ENCODE assay signal across 13 cellular contexts in genomic region chr13:23463631-23464030, GRCh38.
"Had no signal": no experiment of that assay in that cellular context is flagged by ENCODE, and none has a peak within 500 bp of the region (broad histone marks: within the 10 kb centered on the region; RNA-seq: fewer than 3 reads in every experiment).

No MANE protein-coding gene starts in this region.

- H3K27me3 ChIP-seq: adrenal gland, esophagus squamous epithelium had no signal

- H3K36me3 Mint-ChIP-seq: activated naive CD4-positive, alpha-beta T cell treated with anti-CD3 and anti-CD28 coated beads, Interleukin-2, amount 50 U/mL, for 72 hours; stimulated activated naive B cell treated with anti-CD40 and anti-IgM and Interleukin-4, amounts not matched to agents 10 μg/mL and 1 μg/mL and 100 μg/mL, for 72 hours had no signal

- H3K9me3 Mint-ChIP-seq: activated naive CD4-positive, alpha-beta T cell treated with anti-CD3 and anti-CD28 coated beads, Interleukin-2, amount 50 U/mL, for 72 hours; activated T-helper 1 cell treated with anti-CD3 and anti-CD28 coated beads, Interleukin-12 subunit alpha, Interleukin-12 subunit beta, Interleukin-2, Interleukin-4 antibody, amounts not matched to agents 30 ng/mL and 10 ng/mL and 1 ng/mL, durations not matched to agents 14 hours and 24 hours and 36 hours; dendritic cell treated with granulocyte-macrophage colony-stimulating factor and Interleukin-4, amounts not matched to agents 40 ng/mL and 50 ng/mL, for 4 days; stimulated activated naive B cell treated with anti-CD40 and anti-IgM and Interleukin-4, amounts not matched to agents 10 μg/mL and 1 μg/mL and 100 μg/mL, for 72 hours had no signal

- H3K27ac Mint-ChIP-seq: activated naive CD4-positive, alpha-beta T cell treated with anti-CD3 and anti-CD28 coated beads, Interleukin-2, amount 50 U/mL, for 72 hours; activated T-helper 1 cell treated with anti-CD3 and anti-CD28 coated beads, Interleukin-12 subunit alpha, Interleukin-12 subunit beta, Interleukin-2, Interleukin-4 antibody, amounts not matched to agents 30 ng/mL and 10 ng/mL and 1 ng/mL, durations not matched to agents 14 hours and 24 hours and 36 hours; stimulated activated naive B cell treated with anti-CD40 and anti-IgM and Interleukin-4, amounts not matched to agents 10 μg/mL and 1 μg/mL and 100 μg/mL, for 72 hours had no signal

- H3K4me3 Mint-ChIP-seq: activated T-helper 1 cell treated with anti-CD3 and anti-CD28 coated beads, Interleukin-12 subunit alpha, Interleukin-12 subunit beta, Interleukin-2, Interleukin-4 antibody, amounts not matched to agents 30 ng/mL and 10 ng/mL and 1 ng/mL, durations not matched to agents 14 hours and 24 hours and 36 hours; dendritic cell treated with granulocyte-macrophage colony-stimulating factor and Interleukin-4, amounts not matched to agents 40 ng/mL and 50 ng/mL, for 4 days had no signal

- DNase-seq: activated CD4-positive, alpha-beta T cell treated with anti-CD3 and anti-CD28 coated beads, Interleukin-2, amount 50 U/mL, for 4 hours; activated gamma-delta T cell treated with Interleukin-2 at 50 U/mL for 16 hours; adrenal gland; effector CD8-positive, alpha-beta T cell; esophagus squamous epithelium; left ventricle myocardium superior; spleen; stimulated activated naive B cell treated with anti-CD40 and anti-IgM and Interleukin-4, amounts not matched to agents 10 μg/mL and 1 μg/mL and 100 μg/mL, for 72 hours; WERI-Rb-1 had no signal

- H3K9me3 ChIP-seq: adrenal gland, esophagus squamous epithelium, spleen had no signal

- H3K27ac ChIP-seq: adrenal gland, esophagus squamous epithelium, spleen, WERI-Rb-1 had no signal

- ATAC-seq: activated naive CD4-positive, alpha-beta T cell treated with anti-CD3 and anti-CD28 coated beads, Interleukin-2, amount 50 U/mL, for 72 hours; left ventricle myocardium superior; sciatic nerve; stimulated activated naive B cell treated with anti-CD40 and anti-IgM and Interleukin-4, amounts not matched to agents 10 μg/mL and 1 μg/mL and 100 μg/mL, for 72 hours had no signal

- H3K36me3 ChIP-seq: adrenal gland, esophagus squamous epithelium, spleen, WERI-Rb-1 had no signal

- H3K4me3 ChIP-seq: adrenal gland, esophagus squamous epithelium, spleen had no signal
